ENCODE assay signal across 10 cellular contexts in the genomic region with DNA sequence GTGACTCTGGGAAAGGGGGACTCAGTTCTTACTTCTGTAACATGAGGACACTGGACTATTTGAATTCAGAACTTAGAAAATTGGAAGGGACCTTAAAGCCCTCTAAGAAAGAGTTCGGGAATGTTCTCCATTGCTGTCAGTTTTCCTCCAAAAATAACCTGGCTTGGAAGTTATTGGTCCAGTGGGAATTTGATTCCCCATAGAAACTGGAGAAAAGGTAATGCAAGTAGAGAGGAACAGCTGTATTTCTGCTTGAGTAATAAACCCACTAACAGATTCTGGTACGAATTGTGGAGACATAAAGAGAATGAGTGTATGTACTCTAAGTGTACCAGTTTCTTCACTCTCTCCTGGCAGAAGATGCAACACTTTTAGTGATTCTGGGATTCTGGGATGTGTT. TPM values are rescaled to one million over a fixed set of nuclear protein-coding genes. Genes with fewer than 3 reads are reported as not detected.
DNase-seq lines count a peak whose midpoint lies in the region; ATAC-seq, FAIRE-seq and TF ChIP-seq lines count a peak whose summit lies in the region.
"Had no signal": no experiment of that assay in that cellular context is flagged by ENCODE, and none has a peak within 500 bp of the region (broad histone marks: within the 10 kb centered on the region; RNA-seq: fewer than 3 reads in every experiment).

No MANE protein-coding gene starts in this region.

- H3K9me1 ChIP-seq in keratinocyte (ENCODE audit: control insufficient read depth, extremely low read depth, insufficient read depth, low read length), result peaks cover 3% of the 10 kb centered on the region

- no peaks in the 10 kb centered on the region for H3K27me3 Mint-ChIP-seq in activated T-cell treated with anti-CD3 and anti-CD28 coated beads, Interleukin-2, amount 50 U/mL, for 24 hours
- H3K27me3 Mint-ChIP-seq in activated T-helper 2 cell treated with anti-CD3 and anti-CD28 coated beads, Interferon-gamma antibody, Interleukin-2, Interleukin-4, amounts not matched to agents 10 μg/mL and 5 μg/mL and 100 μg/mL, durations not matched to agents 14 hours and 24 hours and 36 hours (ENCODE audit: low read depth), result no peaks in the 10 kb centered on the region

- peaks cover 9% of the 10 kb centered on the region for H4K20me1 ChIP-seq in keratinocyte (ENCODE audit: control insufficient read depth, extremely low read depth, insufficient read depth, low read length)

- 62% methylated on average over 2 of the region's 2 CpGs for WGBS in suprapubic skin

- TF ChIP-seq EP300 in suprapubic skin (IDR thresholded peaks at IDR 0.05), result no peak

- H3K4me3 ChIP-seq in keratinocyte (ENCODE audit: control insufficient read depth in 2 of 3, extremely low read depth in 1 of 3, insufficient read depth in 2 of 3, low read depth in 1 of 3, low read length in 3 of 3) (peak overlapping the region; percentile 60 to 79 (median 76)), suprapubic skin (peak overlapping the region; percentile 90)

- peaks cover 63% of the 10 kb centered on the region for H3K36me3 Mint-ChIP-seq in activated T-cell treated with anti-CD3 and anti-CD28 coated beads, Interleukin-2, amount 50 U/mL, for 24 hours (ENCODE audit: low read depth)
- peaks cover 48% of the 10 kb centered on the region for H3K36me3 Mint-ChIP-seq in activated T-helper 2 cell treated with anti-CD3 and anti-CD28 coated beads, Interferon-gamma antibody, Interleukin-2, Interleukin-4, amounts not matched to agents 10 μg/mL and 5 μg/mL and 100 μg/mL, durations not matched to agents 14 hours and 24 hours and 36 hours (ENCODE audit: low read depth)

- peak overlapping the region; percentile 93 for H3K4me2 ChIP-seq in keratinocyte (ENCODE audit: control insufficient read depth, extremely low read depth, insufficient read depth, low read depth, low read length)

- TF ChIP-seq CTCF in keratinocyte (optimal IDR thresholded peaks at IDR 0.05 in 1 of 3, IDR thresholded peaks at IDR 0.05 in 1 of 3, conservative IDR thresholded peaks at IDR 0.05 in 1 of 3; ENCODE audit: extremely low read depth in 1 of 3, insufficient read depth in 2 of 3, low read length in 3 of 3) (no peak), suprapubic skin (IDR thresholded peaks at IDR 0.05) (no peak)

- peaks cover 59% of the 10 kb centered on the region for H3K4me1 Mint-ChIP-seq in activated T-cell treated with anti-CD3 and anti-CD28 coated beads, Interleukin-2, amount 50 U/mL, for 24 hours (ENCODE audit: low read depth)
- H3K4me1 Mint-ChIP-seq in activated T-helper 2 cell treated with anti-CD3 and anti-CD28 coated beads, Interferon-gamma antibody, Interleukin-2, Interleukin-4, amounts not matched to agents 10 μg/mL and 5 μg/mL and 100 μg/mL, durations not matched to agents 14 hours and 24 hours and 36 hours (ENCODE audit: low read depth), result peaks cover 48% of the 10 kb centered on the region

- dilution Hi-C loops in keratinocyte (cut with MboI; ENCODE audit: extremely low pct_ligation_motif_present, low sequenced_read_pairs), result loop anchor here (10.0 kb wide), 1 partner anchor 72 kb away; no protein-coding TSS in a partner anchor

- peaks cover 62% of the 10 kb centered on the region for H3K79me2 ChIP-seq in keratinocyte (ENCODE audit: control insufficient read depth, insufficient read depth, low read length)

- H3K27me3 ChIP-seq in keratinocyte (ENCODE audit: control insufficient read depth, extremely low read depth, insufficient read depth, low read length) (no peaks in the 10 kb centered on the region), suprapubic skin (no peaks in the 10 kb centered on the region)

- ATAC-seq in HG02571 (IDR thresholded peaks at IDR 0.05; ENCODE audit: unreplicated experiment), result no peak

- no peak for TF ChIP-seq POLR2A in suprapubic skin (IDR thresholded peaks at IDR 0.05)

- no peak for FAIRE-seq in keratinocyte (lab: Jason Lieb, UNC)

- intact Hi-C loops in activated T-helper 2 cell treated with anti-CD3 and anti-CD28 coated beads, Interferon-gamma antibody, Interleukin-2, Interleukin-4, amounts not matched to agents 10 μg/mL and 5 μg/mL and 100 μg/mL, durations not matched to agents 14 hours and 24 hours and 36 hours (cut with micrococcal nuclease), result loop anchor here (10.0 kb wide), 1 partner anchor 472 kb away; no protein-coding TSS in a partner anchor

- peak overlapping the region; percentile 96 for H3K4me3 Mint-ChIP-seq in activated T-cell treated with anti-CD3 and anti-CD28 coated beads, Interleukin-2, amount 50 U/mL, for 24 hours
- H3K4me3 Mint-ChIP-seq in activated T-helper 2 cell treated with anti-CD3 and anti-CD28 coated beads, Interferon-gamma antibody, Interleukin-2, Interleukin-4, amounts not matched to agents 10 μg/mL and 5 μg/mL and 100 μg/mL, durations not matched to agents 14 hours and 24 hours and 36 hours (ENCODE audit: low read depth), result peak overlapping the region; percentile 99

- no peak overlapping the region for H2AFZ ChIP-seq in keratinocyte (ENCODE audit: control insufficient read depth, low read length)

- H3K36me3 ChIP-seq in keratinocyte (ENCODE audit: control insufficient read depth in 2 of 2, extremely low read depth in 1 of 2, insufficient read depth in 2 of 2, low read length in 2 of 2) (peaks cover 6 to 24% of the 10 kb centered on the region in 2 experiments), suprapubic skin (peaks cover 4% of the 10 kb centered on the region)

- H3K27ac ChIP-seq in keratinocyte (ENCODE audit: control insufficient read depth, insufficient read depth, low read length) (peak overlapping the region; percentile 98), suprapubic skin (no peak overlapping the region)

- H3K27ac Mint-ChIP-seq in activated T-cell treated with anti-CD3 and anti-CD28 coated beads, Interleukin-2, amount 50 U/mL, for 24 hours, result peak overlapping the region; percentile 98
- H3K27ac Mint-ChIP-seq in activated T-helper 2 cell treated with anti-CD3 and anti-CD28 coated beads, Interferon-gamma antibody, Interleukin-2, Interleukin-4, amounts not matched to agents 10 μg/mL and 5 μg/mL and 100 μg/mL, durations not matched to agents 14 hours and 24 hours and 36 hours, result no peak overlapping the region

- H3K9me3 Mint-ChIP-seq in activated T-cell treated with anti-CD3 and anti-CD28 coated beads, Interleukin-2, amount 50 U/mL, for 24 hours, result peaks cover 4% of the 10 kb centered on the region
- H3K9me3 Mint-ChIP-seq in activated T-helper 2 cell treated with anti-CD3 and anti-CD28 coated beads, Interferon-gamma antibody, Interleukin-2, Interleukin-4, amounts not matched to agents 10 μg/mL and 5 μg/mL and 100 μg/mL, durations not matched to agents 14 hours and 24 hours and 36 hours, result no peaks in the 10 kb centered on the region

- H3K9me3 ChIP-seq in keratinocyte (ENCODE audit: control insufficient read depth, low read depth, low read length) (no peaks in the 10 kb centered on the region), suprapubic skin (no peaks in the 10 kb centered on the region)

- DNase-seq in activated T-cell treated with anti-CD3 and anti-CD28 coated beads, Interleukin-2, amount 50 U/mL, for 24 hours, result no peak
- DNase-seq in activated T-cell treated with anti-CD3 and anti-CD28 coated beads, Interleukin-2, amount 50 U/mL, for 48 hours, result no peak
- no peak for DNase-seq in activated T-helper 2 cell treated with anti-CD3 and anti-CD28 coated beads, Interferon-gamma antibody, Interleukin-2, Interleukin-4, amounts not matched to agents 10 μg/mL and 5 μg/mL and 100 μg/mL, durations not matched to agents 14 hours and 24 hours and 36 hours (ENCODE audit: low spot score)
- DNase-seq in keratinocyte (ENCODE audit: low read depth, low spot score), result no peak
- no peak for DNase-seq in suprapubic skin (ENCODE audit: low spot score in 2 of 2)
- DNase-seq in activated CD4-positive, CD25-positive, alpha-beta regulatory T cell treated with anti-CD3 and anti-CD28 coated beads, Interleukin-2, amount 50 U/mL, for 72 hours, result no peak
- no peak for DNase-seq in epidermal melanocyte (ENCODE audit: insufficient read length, low spot score)
- DNase-seq: activated CD4-positive, alpha-beta T cell treated with anti-CD3 and anti-CD28 coated beads for 4 hours; hypothalamus had no signal

- H3K4me1 ChIP-seq in keratinocyte (ENCODE audit: control insufficient read depth, extremely low read depth, insufficient read depth, low read length), result peaks cover 40% of the 10 kb centered on the region
- H3K4me1 ChIP-seq in suprapubic skin, result peaks cover 62% of the 10 kb centered on the region

- H3K9ac ChIP-seq in keratinocyte (ENCODE audit: control insufficient read depth, extremely low read depth, insufficient read depth, low read length), result peak overlapping the region; percentile 98

RNA-seq across cellular contexts. Expression of a gene that starts 1.8 kb away (rescaled TPM):
- total RNA-seq in activated T-helper 2 cell treated with anti-CD3 and anti-CD28 coated beads, Interferon-gamma antibody, Interleukin-2, Interleukin-4, amounts not matched to agents 10 μg/mL and 5 μg/mL and 100 μg/mL, durations not matched to agents 14 hours and 24 hours and 36 hours, result 21.9 and 22.2 TPM in 2 replicates
- polyA plus RNA-seq in keratinocyte, result 8.9 to 11.6 TPM (median 9.6 TPM) in 3 replicates
- 5.6 TPM for polyA plus RNA-seq in keratinocyte (2011; ENCODE audit: low read depth)
- polyA plus RNA-seq in keratinocyte (2011; cell fraction: cytosol; rRNA removed), result 2.9 and 5.3 TPM in 2 replicates
- 16.2 and 17.5 TPM in 2 replicates for polyA plus RNA-seq in keratinocyte (2011; cell fraction: nucleus; rRNA removed)
- polyA plus RNA-seq in keratinocyte (2012; ENCODE audit: low replicate concordance), result 4.6 and 4.8 TPM in 2 replicates
- 14.8 to 38.8 TPM (median 31.3 TPM) in 3 replicates for polyA minus RNA-seq in keratinocyte
- polyA minus RNA-seq in keratinocyte (2011; cell fraction: cytosol; rRNA and poly(A)+ RNA removed), result 8.2 TPM
- polyA minus RNA-seq in keratinocyte (2011; cell fraction: nucleus; rRNA and poly(A)+ RNA removed), result 24.0 and 42.6 TPM in 2 replicates
- 10 to 100 TPM; 19.2 to 76.7 (median 30.3) TPM for total RNA-seq in suprapubic skin

RNA-seq across cellular contexts. Expression of a gene that starts 1.8 kb away (rescaled TPM):
- total RNA-seq in activated T-helper 2 cell treated with anti-CD3 and anti-CD28 coated beads, Interferon-gamma antibody, Interleukin-2, Interleukin-4, amounts not matched to agents 10 μg/mL and 5 μg/mL and 100 μg/mL, durations not matched to agents 14 hours and 24 hours and 36 hours, result 82.8 and 86.6 TPM in 2 replicates
- polyA plus RNA-seq in keratinocyte, result 60.0 to 83.4 TPM (median 78.1 TPM) in 3 replicates
- 41.4 TPM for polyA plus RNA-seq in keratinocyte (2011; ENCODE audit: low read depth)
- polyA plus RNA-seq in keratinocyte (2011; cell fraction: cytosol; rRNA removed), result 34.4 and 53.2 TPM in 2 replicates
- 125 and 161 TPM in 2 replicates for polyA plus RNA-seq in keratinocyte (2011; cell fraction: nucleus; rRNA removed)
- polyA plus RNA-seq in keratinocyte (2012; ENCODE audit: low replicate concordance), result 50.3 and 53.8 TPM in 2 replicates
- 35.6 to 85.3 TPM (median 56.5 TPM) in 3 replicates for polyA minus RNA-seq in keratinocyte
- 56.2 TPM for polyA minus RNA-seq in keratinocyte (2011; cell fraction: cytosol; rRNA and poly(A)+ RNA removed)
- polyA minus RNA-seq in keratinocyte (2011; cell fraction: nucleus; rRNA and poly(A)+ RNA removed), result 83.9 and 132 TPM in 2 replicates
- total RNA-seq in suprapubic skin, result 100 to 1,000 TPM in 3 of 4 donors, 10 to 100 TPM in 1; 99.8 to 153 (median 110) TPM

RNA-seq across cellular contexts. Expression of a gene that starts 32.2 kb away (rescaled TPM):
- total RNA-seq in activated T-helper 2 cell treated with anti-CD3 and anti-CD28 coated beads, Interferon-gamma antibody, Interleukin-2, Interleukin-4, amounts not matched to agents 10 μg/mL and 5 μg/mL and 100 μg/mL, durations not matched to agents 14 hours and 24 hours and 36 hours, result 14.2 and 14.9 TPM in 2 replicates
- 0.05 to 0.09 TPM (median 0.07 TPM) in 3 replicates for polyA plus RNA-seq in keratinocyte
- not detected for polyA plus RNA-seq in keratinocyte (2011; ENCODE audit: low read depth)
- polyA plus RNA-seq in keratinocyte (2011; cell fraction: cytosol; rRNA removed), result 0.04 TPM in 1 of 2 replicates, not detected in the other
- polyA plus RNA-seq in keratinocyte (2011; cell fraction: nucleus; rRNA removed), result 0.09 and 0.28 TPM in 2 replicates
- not detected in 2 replicates for polyA plus RNA-seq in keratinocyte (2012; ENCODE audit: low replicate concordance)
- 0.16 to 0.30 TPM in 2 of 3 replicates, not detected in the other for polyA minus RNA-seq in keratinocyte
- polyA minus RNA-seq in keratinocyte (2011; cell fraction: cytosol; rRNA and poly(A)+ RNA removed), result not detected
- polyA minus RNA-seq in keratinocyte (2011; cell fraction: nucleus; rRNA and poly(A)+ RNA removed), result not detected in 2 replicates
- under 1 TPM in 3 of 4 donors, not detected in 1; 0.25 to 0.97 (median 0.45) TPM for total RNA-seq in suprapubic skin
